26 cellular contexts compared by ENCODE assay signal in genomic region chr4:44165938-44166337, GRCh38.
"Had no signal": no experiment of that assay in that cellular context is flagged by ENCODE, and none has a peak within 500 bp of the region (broad histone marks: within the 10 kb centered on the region; RNA-seq: fewer than 3 reads in every experiment).

No MANE protein-coding gene starts in this region.

- DNase-seq: Karpas-422, KBM-7, MM.1S, MV-4-11, NCI-H1092, NCI-H1105, NCI-H1417 treated with DMSO at 0.1 percent for 48 hours, NCI-H1436 treated with DMSO at 0.1 percent for 48 hours, NCI-H1694 treated with DMSO at 0.1 percent for 48 hours, NCI-H1930, NCI-H2081, NCI-H2171 treated with DMSO at 0.1 percent for 48 hours, NCI-H2227 treated with DMSO at 0.1 percent for 48 hours, NCI-H446 treated with DMSO at 0.1 percent for 48 hours, NCI-H510A, NCI-H524, NCI-H526, NCI-H69, NCI-H748 treated with DMSO at 0.1 percent for 48 hours, PC-9, SHP77, SIG-M5, SJCRH30 had no signal

- ATAC-seq: Panc1, Right ventricle myocardium inferior, SK-N-SH treated with all-trans-retinoic acid at 6 μM for 48 hours had no signal
